In the genomic region with DNA sequence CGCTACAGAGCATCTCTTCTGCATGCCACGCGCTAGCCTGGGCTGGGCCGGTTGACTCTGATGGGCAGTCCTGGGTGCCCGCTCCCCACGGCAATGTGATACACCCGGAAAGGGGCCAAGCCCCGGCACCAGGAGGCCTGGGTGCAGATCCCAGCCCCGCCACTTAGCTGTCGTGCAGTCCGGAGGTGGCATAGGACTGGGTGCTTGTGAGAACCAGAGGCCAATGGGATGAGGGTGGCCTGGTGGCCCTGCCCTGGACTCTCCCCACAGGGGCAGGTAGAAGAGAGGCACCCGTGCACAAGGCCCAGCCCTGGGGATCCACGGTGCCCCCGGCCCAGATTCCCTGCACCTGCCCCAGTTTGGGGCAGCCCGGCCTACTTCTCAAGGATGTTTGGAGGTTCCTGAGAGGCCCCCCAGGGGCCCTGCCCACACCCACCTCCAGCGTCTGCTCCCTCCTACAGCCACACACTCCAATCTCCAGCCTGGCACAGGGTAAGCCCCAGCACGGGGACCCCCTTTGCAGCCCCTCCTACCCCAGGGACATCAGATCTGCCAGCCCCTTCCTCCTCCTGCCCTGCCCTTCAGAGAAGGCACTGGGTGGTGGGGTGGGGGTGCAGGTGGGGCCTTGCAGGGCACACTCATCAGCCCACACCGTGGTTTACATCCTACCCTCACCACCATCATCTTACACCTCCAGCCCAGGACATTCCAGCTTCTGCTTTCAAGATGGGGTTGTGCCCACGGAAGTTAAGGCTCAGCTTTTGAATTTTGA, we compare ENCODE assay signal across 2 cellular contexts.
TF ChIP-seq lines count a peak whose summit lies in the region.

No MANE protein-coding gene starts in this region.

TF ChIP-seq in HEK293, 187 proteins besides CTCF, POLR2A, EP300 and RAD21 (continued from another document):
- TF ChIP-seq EGR2 (tag by site-specific recombination; IDR thresholded peaks at IDR 0.05; ENCODE audit: low read depth): peak; percentile 71; the same call in 1 of the 2 replicates
- TF ChIP-seq ZNF133 (tag by site-specific recombination; IDR thresholded peaks at IDR 0.05): no peak
- TF ChIP-seq GLIS2 (tag by site-specific recombination; IDR thresholded peaks at IDR 0.05): 0 out of 2 replicates have a peak, but pooled peaks have one; percentile 12
- TF ChIP-seq, protein P1, sequence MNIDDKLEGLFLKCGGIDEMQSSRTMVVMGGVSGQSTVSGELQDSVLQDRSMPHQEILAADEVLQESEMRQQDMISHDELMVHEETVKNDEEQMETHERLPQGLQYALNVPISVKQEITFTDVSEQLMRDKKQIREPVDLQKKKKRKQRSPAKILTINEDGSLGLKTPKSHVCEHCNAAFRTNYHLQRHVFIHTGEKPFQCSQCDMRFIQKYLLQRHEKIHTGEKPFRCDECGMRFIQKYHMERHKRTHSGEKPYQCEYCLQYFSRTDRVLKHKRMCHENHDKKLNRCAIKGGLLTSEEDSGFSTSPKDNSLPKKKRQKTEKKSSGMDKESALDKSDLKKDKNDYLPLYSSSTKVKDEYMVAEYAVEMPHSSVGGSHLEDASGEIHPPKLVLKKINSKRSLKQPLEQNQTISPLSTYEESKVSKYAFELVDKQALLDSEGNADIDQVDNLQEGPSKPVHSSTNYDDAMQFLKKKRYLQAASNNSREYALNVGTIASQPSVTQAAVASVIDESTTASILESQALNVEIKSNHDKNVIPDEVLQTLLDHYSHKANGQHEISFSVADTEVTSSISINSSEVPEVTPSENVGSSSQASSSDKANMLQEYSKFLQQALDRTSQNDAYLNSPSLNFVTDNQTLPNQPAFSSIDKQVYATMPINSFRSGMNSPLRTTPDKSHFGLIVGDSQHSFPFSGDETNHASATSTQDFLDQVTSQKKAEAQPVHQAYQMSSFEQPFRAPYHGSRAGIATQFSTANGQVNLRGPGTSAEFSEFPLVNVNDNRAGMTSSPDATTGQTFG (tag by site-specific recombination; IDR thresholded peaks at IDR 0.05; ENCODE audit: borderline replicate concordance): no peak
- TF ChIP-seq, protein P2, sequence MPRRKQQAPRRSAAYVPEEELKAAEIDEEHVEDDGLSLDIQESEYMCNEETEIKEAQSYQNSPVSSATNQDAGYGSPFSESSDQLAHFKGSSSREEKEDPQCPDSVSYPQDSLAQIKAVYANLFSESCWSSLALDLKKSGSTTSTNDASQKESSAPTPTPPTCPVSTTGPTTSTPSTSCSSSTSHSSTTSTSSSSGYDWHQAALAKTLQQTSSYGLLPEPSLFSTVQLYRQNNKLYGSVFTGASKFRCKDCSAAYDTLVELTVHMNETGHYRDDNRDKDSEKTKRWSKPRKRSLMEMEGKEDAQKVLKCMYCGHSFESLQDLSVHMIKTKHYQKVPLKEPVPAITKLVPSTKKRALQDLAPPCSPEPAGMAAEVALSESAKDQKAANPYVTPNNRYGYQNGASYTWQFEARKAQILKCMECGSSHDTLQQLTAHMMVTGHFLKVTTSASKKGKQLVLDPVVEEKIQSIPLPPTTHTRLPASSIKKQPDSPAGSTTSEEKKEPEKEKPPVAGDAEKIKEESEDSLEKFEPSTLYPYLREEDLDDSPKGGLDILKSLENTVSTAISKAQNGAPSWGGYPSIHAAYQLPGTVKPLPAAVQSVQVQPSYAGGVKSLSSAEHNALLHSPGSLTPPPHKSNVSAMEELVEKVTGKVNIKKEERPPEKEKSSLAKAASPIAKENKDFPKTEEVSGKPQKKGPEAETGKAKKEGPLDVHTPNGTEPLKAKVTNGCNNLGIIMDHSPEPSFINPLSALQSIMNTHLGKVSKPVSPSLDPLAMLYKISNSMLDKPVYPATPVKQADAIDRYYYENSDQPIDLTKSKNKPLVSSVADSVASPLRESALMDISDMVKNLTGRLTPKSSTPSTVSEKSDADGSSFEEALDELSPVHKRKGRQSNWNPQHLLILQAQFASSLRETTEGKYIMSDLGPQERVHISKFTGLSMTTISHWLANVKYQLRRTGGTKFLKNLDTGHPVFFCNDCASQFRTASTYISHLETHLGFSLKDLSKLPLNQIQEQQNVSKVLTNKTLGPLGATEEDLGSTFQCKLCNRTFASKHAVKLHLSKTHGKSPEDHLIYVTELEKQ (tag by site-specific recombination; IDR thresholded peaks at IDR 0.05; ENCODE audit: borderline replicate concordance): no peak
- no peak for TF ChIP-seq ZNF350 (tag by site-specific recombination; IDR thresholded peaks at IDR 0.05)
- peak; percentile 65; the same call in 1 of the 2 replicates for TF ChIP-seq ZFHX2 (tag by site-specific recombination; conservative IDR thresholded peaks at IDR 0.05)
- TF ChIP-seq, protein P3, sequence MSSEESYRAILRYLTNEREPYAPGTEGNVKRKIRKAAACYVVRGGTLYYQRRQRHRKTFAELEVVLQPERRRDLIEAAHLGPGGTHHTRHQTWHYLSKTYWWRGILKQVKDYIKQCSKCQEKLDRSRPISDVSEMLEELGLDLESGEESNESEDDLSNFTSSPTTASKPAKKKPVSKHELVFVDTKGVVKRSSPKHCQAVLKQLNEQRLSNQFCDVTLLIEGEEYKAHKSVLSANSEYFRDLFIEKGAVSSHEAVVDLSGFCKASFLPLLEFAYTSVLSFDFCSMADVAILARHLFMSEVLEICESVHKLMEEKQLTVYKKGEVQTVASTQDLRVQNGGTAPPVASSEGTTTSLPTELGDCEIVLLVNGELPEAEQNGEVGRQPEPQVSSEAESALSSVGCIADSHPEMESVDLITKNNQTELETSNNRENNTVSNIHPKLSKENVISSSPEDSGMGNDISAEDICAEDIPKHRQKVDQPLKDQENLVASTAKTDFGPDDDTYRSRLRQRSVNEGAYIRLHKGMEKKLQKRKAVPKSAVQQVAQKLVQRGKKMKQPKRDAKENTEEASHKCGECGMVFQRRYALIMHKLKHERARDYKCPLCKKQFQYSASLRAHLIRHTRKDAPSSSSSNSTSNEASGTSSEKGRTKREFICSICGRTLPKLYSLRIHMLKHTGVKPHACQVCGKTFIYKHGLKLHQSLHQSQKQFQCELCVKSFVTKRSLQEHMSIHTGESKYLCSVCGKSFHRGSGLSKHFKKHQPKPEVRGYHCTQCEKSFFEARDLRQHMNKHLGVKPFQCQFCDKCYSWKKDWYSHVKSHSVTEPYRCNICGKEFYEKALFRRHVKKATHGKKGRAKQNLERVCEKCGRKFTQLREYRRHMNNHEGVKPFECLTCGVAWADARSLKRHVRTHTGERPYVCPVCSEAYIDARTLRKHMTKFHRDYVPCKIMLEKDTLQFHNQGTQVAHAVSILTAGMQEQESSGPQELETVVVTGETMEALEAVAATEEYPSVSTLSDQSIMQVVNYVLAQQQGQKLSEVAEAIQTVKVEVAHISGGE (tag by site-specific recombination; conservative IDR thresholded peaks at IDR 0.05; ENCODE audit: low read depth): no peak
- no peak for TF ChIP-seq ZNF211 (tag by site-specific recombination; IDR thresholded peaks at IDR 0.05; ENCODE audit: low read depth)
- TF ChIP-seq YY1 (tag by site-specific recombination; IDR thresholded peaks at IDR 0.05): no peak
- TF ChIP-seq TRIM28 (IDR thresholded peaks at IDR 0.05; ENCODE audit: borderline replicate concordance, low read length): no peak
- TF ChIP-seq ZNF155 (tag by site-specific recombination; IDR thresholded peaks at IDR 0.05): no peak
TF ChIP-seq in HEK293: peak in this region for 3.

TF ChIP-seq in GM23338, 12 proteins besides CTCF, POLR2A, EP300 and RAD21 (continued from another document):
- TF ChIP-seq, protein P4, sequence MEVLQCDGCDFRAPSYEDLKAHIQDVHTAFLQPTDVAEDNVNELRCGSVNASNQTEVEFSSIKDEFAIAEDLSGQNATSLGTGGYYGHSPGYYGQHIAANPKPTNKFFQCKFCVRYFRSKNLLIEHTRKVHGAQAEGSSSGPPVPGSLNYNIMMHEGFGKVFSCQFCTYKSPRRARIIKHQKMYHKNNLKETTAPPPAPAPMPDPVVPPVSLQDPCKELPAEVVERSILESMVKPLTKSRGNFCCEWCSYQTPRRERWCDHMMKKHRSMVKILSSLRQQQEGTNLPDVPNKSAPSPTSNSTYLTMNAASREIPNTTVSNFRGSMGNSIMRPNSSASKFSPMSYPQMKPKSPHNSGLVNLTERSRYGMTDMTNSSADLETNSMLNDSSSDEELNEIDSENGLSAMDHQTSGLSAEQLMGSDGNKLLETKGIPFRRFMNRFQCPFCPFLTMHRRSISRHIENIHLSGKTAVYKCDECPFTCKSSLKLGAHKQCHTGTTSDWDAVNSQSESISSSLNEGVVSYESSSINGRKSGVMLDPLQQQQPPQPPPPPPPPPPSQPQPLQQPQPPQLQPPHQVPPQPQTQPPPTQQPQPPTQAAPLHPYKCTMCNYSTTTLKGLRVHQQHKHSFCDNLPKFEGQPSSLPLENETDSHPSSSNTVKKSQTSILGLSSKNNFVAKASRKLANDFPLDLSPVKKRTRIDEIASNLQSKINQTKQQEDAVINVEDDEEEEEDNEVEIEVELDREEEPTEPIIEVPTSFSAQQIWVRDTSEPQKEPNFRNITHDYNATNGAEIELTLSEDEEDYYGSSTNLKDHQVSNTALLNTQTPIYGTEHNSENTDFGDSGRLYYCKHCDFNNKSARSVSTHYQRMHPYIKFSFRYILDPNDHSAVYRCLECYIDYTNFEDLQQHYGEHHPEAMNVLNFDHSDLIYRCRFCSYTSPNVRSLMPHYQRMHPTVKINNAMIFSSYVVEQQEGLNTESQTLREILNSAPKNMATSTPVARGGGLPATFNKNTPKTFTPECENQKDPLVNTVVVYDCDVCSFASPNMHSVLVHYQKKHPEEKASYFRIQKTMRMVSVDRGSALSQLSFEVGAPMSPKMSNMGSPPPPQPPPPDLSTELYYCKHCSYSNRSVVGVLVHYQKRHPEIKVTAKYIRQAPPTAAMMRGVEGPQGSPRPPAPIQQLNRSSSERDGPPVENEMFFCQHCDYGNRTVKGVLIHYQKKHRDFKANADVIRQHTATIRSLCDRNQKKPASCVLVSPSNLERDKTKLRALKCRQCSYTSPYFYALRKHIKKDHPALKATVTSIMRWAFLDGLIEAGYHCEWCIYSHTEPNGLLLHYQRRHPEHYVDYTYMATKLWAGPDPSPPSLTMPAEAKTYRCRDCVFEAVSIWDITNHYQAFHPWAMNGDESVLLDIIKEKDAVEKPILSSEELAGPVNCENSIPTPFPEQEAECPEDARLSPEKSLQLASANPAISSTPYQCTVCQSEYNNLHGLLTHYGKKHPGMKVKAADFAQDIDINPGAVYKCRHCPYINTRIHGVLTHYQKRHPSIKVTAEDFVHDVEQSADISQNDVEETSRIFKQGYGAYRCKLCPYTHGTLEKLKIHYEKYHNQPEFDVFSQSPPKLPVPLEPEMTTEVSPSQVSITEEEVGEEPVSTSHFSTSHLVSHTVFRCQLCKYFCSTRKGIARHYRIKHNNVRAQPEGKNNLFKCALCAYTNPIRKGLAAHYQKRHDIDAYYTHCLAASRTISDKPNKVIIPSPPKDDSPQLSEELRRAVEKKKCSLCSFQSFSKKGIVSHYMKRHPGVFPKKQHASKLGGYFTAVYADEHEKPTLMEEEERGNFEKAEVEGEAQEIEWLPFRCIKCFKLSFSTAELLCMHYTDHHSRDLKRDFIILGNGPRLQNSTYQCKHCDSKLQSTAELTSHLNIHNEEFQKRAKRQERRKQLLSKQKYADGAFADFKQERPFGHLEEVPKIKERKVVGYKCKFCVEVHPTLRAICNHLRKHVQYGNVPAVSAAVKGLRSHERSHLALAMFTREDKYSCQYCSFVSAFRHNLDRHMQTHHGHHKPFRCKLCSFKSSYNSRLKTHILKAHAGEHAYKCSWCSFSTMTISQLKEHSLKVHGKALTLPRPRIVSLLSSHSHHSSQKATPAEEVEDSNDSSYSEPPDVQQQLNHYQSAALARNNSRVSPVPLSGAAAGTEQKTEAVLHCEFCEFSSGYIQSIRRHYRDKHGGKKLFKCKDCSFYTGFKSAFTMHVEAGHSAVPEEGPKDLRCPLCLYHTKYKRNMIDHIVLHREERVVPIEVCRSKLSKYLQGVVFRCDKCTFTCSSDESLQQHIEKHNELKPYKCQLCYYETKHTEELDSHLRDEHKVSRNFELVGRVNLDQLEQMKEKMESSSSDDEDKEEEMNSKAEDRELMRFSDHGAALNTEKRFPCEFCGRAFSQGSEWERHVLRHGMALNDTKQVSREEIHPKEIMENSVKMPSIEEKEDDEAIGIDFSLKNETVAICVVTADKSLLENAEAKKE (CRISPR knock-in tag; IDR thresholded peaks at IDR 0.05): no peak
- TF ChIP-seq, protein P5, sequence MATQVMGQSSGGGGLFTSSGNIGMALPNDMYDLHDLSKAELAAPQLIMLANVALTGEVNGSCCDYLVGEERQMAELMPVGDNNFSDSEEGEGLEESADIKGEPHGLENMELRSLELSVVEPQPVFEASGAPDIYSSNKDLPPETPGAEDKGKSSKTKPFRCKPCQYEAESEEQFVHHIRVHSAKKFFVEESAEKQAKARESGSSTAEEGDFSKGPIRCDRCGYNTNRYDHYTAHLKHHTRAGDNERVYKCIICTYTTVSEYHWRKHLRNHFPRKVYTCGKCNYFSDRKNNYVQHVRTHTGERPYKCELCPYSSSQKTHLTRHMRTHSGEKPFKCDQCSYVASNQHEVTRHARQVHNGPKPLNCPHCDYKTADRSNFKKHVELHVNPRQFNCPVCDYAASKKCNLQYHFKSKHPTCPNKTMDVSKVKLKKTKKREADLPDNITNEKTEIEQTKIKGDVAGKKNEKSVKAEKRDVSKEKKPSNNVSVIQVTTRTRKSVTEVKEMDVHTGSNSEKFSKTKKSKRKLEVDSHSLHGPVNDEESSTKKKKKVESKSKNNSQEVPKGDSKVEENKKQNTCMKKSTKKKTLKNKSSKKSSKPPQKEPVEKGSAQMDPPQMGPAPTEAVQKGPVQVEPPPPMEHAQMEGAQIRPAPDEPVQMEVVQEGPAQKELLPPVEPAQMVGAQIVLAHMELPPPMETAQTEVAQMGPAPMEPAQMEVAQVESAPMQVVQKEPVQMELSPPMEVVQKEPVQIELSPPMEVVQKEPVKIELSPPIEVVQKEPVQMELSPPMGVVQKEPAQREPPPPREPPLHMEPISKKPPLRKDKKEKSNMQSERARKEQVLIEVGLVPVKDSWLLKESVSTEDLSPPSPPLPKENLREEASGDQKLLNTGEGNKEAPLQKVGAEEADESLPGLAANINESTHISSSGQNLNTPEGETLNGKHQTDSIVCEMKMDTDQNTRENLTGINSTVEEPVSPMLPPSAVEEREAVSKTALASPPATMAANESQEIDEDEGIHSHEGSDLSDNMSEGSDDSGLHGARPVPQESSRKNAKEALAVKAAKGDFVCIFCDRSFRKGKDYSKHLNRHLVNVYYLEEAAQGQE (IDR thresholded peaks at IDR 0.05; ENCODE audit: unreplicated experiment): no peak
- no peak for TF ChIP-seq CREB1 (CRISPR knock-in tag; IDR thresholded peaks at IDR 0.05; ENCODE audit: low read depth)
- TF ChIP-seq NANOG (IDR thresholded peaks at IDR 0.05; ENCODE audit: borderline replicate concordance): no peak
- no peak for TF ChIP-seq ZNF114 (CRISPR knock-in tag; IDR thresholded peaks at IDR 0.05)
- no peak for TF ChIP-seq JUNB (IDR thresholded peaks at IDR 0.05; ENCODE audit: unreplicated experiment)
- TF ChIP-seq EZH2 (IDR thresholded peaks at IDR 0.05; ENCODE audit: low read depth, unreplicated experiment): no peak
